8 cellular contexts compared by ENCODE assay signal in the genomic region with DNA sequence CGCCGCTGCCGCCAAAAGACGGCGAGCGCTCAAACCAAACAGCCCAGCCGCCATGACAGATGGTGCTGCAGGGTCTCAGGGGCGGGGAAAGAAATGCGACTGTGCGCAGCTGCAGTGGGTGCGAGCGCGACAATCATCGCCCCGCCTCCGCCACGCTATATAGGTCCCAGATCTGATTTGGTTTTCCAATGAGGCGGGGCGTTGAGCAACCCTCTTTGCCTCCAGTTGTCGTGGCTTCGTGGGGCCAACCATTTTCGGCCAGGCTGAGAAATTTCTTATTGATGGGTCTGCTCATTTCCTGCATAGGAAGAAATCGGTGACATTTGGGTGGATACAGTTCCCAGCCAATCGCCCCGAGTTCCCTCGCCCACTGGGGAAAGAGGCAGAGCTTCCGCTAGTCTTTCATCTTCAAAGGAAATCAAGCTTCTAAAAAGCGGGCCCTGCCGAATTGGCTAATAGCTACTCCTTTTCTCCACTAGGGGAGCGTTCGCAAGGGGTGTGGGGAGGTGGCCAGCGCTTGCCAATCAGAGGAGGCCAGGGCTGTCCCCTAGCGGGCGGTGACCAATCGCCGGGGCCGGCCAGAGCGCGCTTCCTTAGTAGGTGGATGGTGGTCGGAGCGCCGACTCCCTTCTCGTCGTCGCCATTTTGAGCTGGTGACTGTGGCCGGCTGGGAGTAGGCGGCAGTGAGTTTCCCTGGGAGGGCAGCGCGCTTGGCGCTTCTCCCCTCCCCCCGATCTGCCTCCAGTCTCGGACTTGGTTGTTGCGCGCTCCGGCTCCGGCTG. TPM values are rescaled to one million over a fixed set of nuclear protein-coding genes. Genes with fewer than 3 reads are reported as not detected.
DNase-seq lines count a peak whose midpoint lies in the region; ATAC-seq and TF ChIP-seq lines count a peak whose summit lies in the region.

A gene (minus strand): TSS at position 77 of the 782 bp plus-strand sequence. CDS start 23 bp downstream, at position 54.
A gene with protein sequence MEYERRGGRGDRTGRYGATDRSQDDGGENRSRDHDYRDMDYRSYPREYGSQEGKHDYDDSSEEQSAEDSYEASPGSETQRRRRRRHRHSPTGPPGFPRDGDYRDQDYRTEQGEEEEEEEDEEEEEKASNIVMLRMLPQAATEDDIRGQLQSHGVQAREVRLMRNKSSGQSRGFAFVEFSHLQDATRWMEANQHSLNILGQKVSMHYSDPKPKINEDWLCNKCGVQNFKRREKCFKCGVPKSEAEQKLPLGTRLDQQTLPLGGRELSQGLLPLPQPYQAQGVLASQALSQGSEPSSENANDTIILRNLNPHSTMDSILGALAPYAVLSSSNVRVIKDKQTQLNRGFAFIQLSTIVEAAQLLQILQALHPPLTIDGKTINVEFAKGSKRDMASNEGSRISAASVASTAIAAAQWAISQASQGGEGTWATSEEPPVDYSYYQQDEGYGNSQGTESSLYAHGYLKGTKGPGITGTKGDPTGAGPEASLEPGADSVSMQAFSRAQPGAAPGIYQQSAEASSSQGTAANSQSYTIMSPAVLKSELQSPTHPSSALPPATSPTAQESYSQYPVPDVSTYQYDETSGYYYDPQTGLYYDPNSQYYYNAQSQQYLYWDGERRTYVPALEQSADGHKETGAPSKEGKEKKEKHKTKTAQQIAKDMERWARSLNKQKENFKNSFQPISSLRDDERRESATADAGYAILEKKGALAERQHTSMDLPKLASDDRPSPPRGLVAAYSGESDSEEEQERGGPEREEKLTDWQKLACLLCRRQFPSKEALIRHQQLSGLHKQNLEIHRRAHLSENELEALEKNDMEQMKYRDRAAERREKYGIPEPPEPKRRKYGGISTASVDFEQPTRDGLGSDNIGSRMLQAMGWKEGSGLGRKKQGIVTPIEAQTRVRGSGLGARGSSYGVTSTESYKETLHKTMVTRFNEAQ (plus strand): TSS at position 596 of the 782 bp plus-strand sequence. CDS start 2,261 bp downstream, outside the sequence.

- intact Hi-C loops in spleen (cut with DNase I; ENCODE audit: low total_unique reads): no loop called here

- H3K4me3 Mint-ChIP-seq in WTC11 (peak within 1 kb of the TSS; percentile 98), immature natural killer cell (peak within 1 kb of the TSS; percentile 95 to 97 (median 97))

- POLR2A ChIA-PET in WTC11 (lab: Charles Lee): interaction anchor here (0.6 to 1.7 kb wide), 7 partner anchors 10 to 505 kb away, joined by 3 to 9 read pairs (median 4); no protein-coding TSS in a partner anchor

- ATAC-seq in HG03196 (IDR thresholded peaks at IDR 0.05; ENCODE audit: unreplicated experiment) (peak; percentile 80), WTC11 (peak; percentile 96)

- H3K36me3 ChIP-seq in spleen: peaks cover 0 to 37% (median 3%) of the 10 kb centered on the region in 6 donors

- DNase-seq in AG09319 (ENCODE audit: extremely low read depth, low read depth) (peak; percentile 87), NCI-H226 (peak; percentile 87), WTC11 (ENCODE audit: low spot score) (peak; percentile 90), cardiac fibroblast (ENCODE audit: low read depth in 2 of 2) (peak; percentile 96), immature natural killer cell (peak; percentile 90 to 92 (median 91)), spleen (peak; percentile 97)

- H3K9me3 Mint-ChIP-seq in WTC11 (no peaks in the 10 kb centered on the region), immature natural killer cell (peaks cover 0 to 3% (median 0%) of the 10 kb centered on the region in 6 donors)

- H3K27ac Mint-ChIP-seq in WTC11: peak within 1 kb of the TSS; percentile 98
- H3K27ac Mint-ChIP-seq in immature natural killer cell: peak within 1 kb of the TSS; percentile 95 to 98 (median 96)

- H3K4me3 ChIP-seq in cardiac fibroblast (replicated peaks in 1 of 2; ENCODE audit: low read depth in 2 of 2, low read length in 2 of 2) (peak within 1 kb of the TSS; percentile 75 to 77), spleen (peak within 1 kb of the TSS; percentile 41 to 72 (median 55))

- no peaks in the 10 kb centered on the region for H3K27me3 Mint-ChIP-seq in WTC11 (ENCODE audit: low read depth)
- H3K27me3 Mint-ChIP-seq in immature natural killer cell (ENCODE audit: low read depth in 3 of 3): peaks cover 10 to 17% (median 15%) of the 10 kb centered on the region in 3 donors

- H3K27me3 ChIP-seq in spleen (replicated peaks in 1 of 7): no peaks in the 10 kb centered on the region

- CTCF ChIA-PET in WTC11 (lab: Charles Lee): interaction anchor here (0.6 to 1.2 kb wide), 13 partner anchors 10 to 379 kb away, joined by 3 to 7 read pairs (median 4); no protein-coding TSS in a partner anchor

- H3K27ac ChIP-seq in spleen: peak within 1 kb of the TSS; percentile 84 to 96 (median 94)

- peaks cover 6 to 42% (median 27%) of the 10 kb centered on the region in 6 donors for H3K4me1 ChIP-seq in spleen

- peak; percentile 81 for TF ChIP-seq POLR2A in GM18951 (IDR thresholded peaks at IDR 0.05; ENCODE audit: extremely low read depth, insufficient read depth, insufficient read length)
- TF ChIP-seq POLR2A in spleen (IDR thresholded peaks at IDR 0.05): peak in 2 of 3 donors; percentile 20 to 23

- H3K36me3 Mint-ChIP-seq in WTC11 (peaks cover 18% of the 10 kb centered on the region), immature natural killer cell (no peaks in the 10 kb centered on the region)

- peaks cover 16% of the 10 kb centered on the region for H3K4me1 Mint-ChIP-seq in WTC11
- peaks cover 34 to 38% of the 10 kb centered on the region in 2 donors for H3K4me1 Mint-ChIP-seq in immature natural killer cell

- in situ Hi-C loops in GM18951 (cut with MboI; ENCODE audit: low sequenced_read_pairs, unreplicated experiment): no loop called here

- TF ChIP-seq CTCF in AG09319 (IDR thresholded peaks at IDR 0.05; ENCODE audit: low read depth, low read length) (peak; percentile 49), WTC11 (IDR thresholded peaks at IDR 0.05) (0 out of 2 replicates have a peak, but pooled peaks have one; percentile 37), cardiac fibroblast (IDR thresholded peaks at IDR 0.05; ENCODE audit: low read depth, low read length) (peak; percentile 59), spleen (IDR thresholded peaks at IDR 0.05 in 8 of 11, conservative IDR thresholded peaks at IDR 0.05 in 3 of 11) (peak; percentile 69 to 92 (median 88))

- 0 to 42% (median 14%) methylated on average over 31 to 56 of the region's 56 CpGs; no CpG with 5 or more reads in 1 of the 5 donors for WGBS in spleen, 5 donors

- H3K9me3 ChIP-seq in spleen: no peaks in the 10 kb centered on the region

TF ChIP-seq in WTC11, 78 proteins besides CTCF, POLR2A, EP300 and RAD21 (continues in another document):
- TF ChIP-seq, protein P1, sequence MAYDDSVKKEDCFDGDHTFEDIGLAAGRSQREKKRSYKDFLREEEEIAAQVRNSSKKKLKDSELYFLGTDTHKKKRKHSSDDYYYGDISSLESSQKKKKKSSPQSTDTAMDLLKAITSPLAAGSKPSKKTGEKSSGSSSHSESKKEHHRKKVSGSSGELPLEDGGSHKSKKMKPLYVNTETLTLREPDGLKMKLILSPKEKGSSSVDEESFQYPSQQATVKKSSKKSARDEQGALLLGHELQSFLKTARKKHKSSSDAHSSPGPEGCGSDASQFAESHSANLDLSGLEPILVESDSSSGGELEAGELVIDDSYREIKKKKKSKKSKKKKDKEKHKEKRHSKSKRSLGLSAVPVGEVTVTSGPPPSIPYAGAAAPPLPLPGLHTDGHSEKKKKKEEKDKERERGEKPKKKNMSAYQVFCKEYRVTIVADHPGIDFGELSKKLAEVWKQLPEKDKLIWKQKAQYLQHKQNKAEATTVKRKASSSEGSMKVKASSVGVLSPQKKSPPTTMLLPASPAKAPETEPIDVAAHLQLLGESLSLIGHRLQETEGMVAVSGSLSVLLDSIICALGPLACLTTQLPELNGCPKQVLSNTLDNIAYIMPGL (CRISPR knock-in tag; IDR thresholded peaks at IDR 0.05): 0 out of 2 replicates have a peak, but pooled peaks have one; percentile 26
- TF ChIP-seq, protein P2, sequence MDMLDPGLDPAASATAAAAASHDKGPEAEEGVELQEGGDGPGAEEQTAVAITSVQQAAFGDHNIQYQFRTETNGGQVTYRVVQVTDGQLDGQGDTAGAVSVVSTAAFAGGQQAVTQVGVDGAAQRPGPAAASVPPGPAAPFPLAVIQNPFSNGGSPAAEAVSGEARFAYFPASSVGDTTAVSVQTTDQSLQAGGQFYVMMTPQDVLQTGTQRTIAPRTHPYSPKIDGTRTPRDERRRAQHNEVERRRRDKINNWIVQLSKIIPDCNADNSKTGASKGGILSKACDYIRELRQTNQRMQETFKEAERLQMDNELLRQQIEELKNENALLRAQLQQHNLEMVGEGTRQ (CRISPR knock-in tag; IDR thresholded peaks at IDR 0.05): no peak
- TF ChIP-seq SP1 (CRISPR knock-in tag; conservative IDR thresholded peaks at IDR 0.05): peak; percentile 55; the same call in 1 of the 2 replicates
- TF ChIP-seq, protein P3, sequence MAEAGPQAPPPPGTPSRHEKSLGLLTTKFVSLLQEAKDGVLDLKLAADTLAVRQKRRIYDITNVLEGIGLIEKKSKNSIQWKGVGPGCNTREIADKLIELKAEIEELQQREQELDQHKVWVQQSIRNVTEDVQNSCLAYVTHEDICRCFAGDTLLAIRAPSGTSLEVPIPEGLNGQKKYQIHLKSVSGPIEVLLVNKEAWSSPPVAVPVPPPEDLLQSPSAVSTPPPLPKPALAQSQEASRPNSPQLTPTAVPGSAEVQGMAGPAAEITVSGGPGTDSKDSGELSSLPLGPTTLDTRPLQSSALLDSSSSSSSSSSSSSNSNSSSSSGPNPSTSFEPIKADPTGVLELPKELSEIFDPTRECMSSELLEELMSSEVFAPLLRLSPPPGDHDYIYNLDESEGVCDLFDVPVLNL (CRISPR knock-in tag; IDR thresholded peaks at IDR 0.05; ENCODE audit: borderline replicate concordance, low read depth): no peak

RNA-seq across cellular contexts. Expression of the first gene that starts in this region (rescaled TPM):
- 105 to 110 TPM (median 106 TPM) in 3 replicates for total RNA-seq in WTC11 (2021)
- 100 to 1,000 TPM; 124 to 208 (median 151) TPM for polyA plus RNA-seq in immature natural killer cell
- 10 to 100 TPM; 42.7 to 68.1 (median 51.8) TPM for total RNA-seq in spleen
- polyA plus RNA-seq in spleen: 10 to 100 TPM; 52.6 to 88.7 (median 77.5) TPM

RNA-seq across cellular contexts. Expression of the second gene that starts in this region (rescaled TPM):
- total RNA-seq in WTC11 (2021) (65.6 to 66.1 TPM (median 65.8 TPM) in 3 replicates), spleen (10 to 100 TPM; 24.5 to 38.4 (median 30.9) TPM)
- polyA plus RNA-seq in immature natural killer cell (10 to 100 TPM; 15.1 to 34.1 (median 18.0) TPM), spleen (10 to 100 TPM; 21.6 to 34.7 (median 27.7) TPM)

Comparison
In these comparisons a context has a peak if more than half of its experiments do, and no peak if none do; other contexts are left out.
1. Peak in every context shown above with its lines: DNase-seq, ATAC-seq, H3K4me3 ChIP-seq and H3K27ac ChIP-seq.
2. CTCF ChIP-seq: peak in every context shown above with its lines; median percentile 88 in spleen; 59 in cardiac fibroblast; 49 in AG09319; 37 in WTC11.